ENCODE assay signal across 1 cellular context in the genomic region with DNA sequence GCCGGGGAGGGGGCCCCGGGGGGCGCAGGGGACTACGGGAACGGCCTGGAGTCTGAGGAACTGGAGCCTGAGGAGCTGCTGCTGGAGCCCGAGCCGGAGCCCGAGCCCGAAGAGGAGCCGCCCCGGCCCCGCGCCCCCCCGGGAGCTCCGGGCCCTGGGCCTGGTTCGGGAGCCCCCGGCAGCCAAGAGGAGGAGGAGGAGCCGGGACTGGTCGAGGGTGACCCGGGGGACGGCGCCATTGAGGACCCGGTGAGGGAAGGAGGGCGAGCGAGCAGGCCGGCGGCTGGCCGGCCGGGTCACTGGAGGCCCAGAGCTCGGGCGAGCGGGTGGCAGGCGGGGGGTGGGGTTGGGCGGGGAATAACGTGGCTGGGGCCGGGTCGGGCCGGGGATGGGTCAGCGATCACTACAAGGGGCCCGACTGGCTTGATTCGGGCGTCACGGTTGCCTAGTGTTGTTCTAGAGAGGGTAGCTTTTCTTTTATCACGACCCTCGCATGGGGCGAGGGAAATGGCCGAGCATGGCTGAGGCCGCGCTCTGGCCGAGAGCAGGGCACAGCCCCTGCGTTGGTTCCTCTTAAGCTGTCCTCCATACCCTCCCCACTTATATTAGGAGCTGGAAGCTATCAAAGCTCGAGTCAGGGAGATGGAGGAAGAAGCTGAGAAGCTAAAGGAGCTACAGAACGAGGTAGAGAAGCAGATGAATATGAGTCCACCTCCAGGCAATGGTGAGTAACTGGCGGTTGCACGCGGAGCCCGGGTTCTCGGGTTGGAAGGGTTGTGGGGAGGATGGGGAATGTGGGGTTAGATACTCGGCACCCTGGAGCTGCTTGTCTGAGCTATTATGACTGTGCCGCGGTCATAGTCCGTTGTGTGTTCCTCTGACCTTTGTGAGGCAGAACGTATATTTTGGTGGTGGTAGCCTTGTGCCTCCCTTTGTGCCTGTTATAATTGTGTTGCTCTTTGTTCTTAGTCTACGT.
TF ChIP-seq lines count a peak whose summit lies in the region.

No MANE protein-coding gene starts in this region.

TF ChIP-seq in HepG2, 621 proteins besides CTCF, POLR2A, EP300 and RAD21 (continued from another document and continues in another):
- TF ChIP-seq, protein P1, sequence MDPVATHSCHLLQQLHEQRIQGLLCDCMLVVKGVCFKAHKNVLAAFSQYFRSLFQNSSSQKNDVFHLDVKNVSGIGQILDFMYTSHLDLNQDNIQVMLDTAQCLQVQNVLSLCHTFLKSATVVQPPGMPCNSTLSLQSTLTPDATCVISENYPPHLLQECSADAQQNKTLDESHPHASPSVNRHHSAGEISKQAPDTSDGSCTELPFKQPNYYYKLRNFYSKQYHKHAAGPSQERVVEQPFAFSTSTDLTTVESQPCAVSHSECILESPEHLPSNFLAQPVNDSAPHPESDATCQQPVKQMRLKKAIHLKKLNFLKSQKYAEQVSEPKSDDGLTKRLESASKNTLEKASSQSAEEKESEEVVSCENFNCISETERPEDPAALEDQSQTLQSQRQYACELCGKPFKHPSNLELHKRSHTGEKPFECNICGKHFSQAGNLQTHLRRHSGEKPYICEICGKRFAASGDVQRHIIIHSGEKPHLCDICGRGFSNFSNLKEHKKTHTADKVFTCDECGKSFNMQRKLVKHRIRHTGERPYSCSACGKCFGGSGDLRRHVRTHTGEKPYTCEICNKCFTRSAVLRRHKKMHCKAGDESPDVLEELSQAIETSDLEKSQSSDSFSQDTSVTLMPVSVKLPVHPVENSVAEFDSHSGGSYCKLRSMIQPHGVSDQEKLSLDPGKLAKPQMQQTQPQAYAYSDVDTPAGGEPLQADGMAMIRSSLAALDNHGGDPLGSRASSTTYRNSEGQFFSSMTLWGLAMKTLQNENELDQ (CRISPR knock-in tag; IDR thresholded peaks at IDR 0.05; ENCODE audit: borderline replicate concordance): peak; percentile 17; the same call in 1 of the 2 replicates
- TF ChIP-seq FOXO1 (CRISPR knock-in tag; IDR thresholded peaks at IDR 0.05): no peak
- TF ChIP-seq ZNF792 (CRISPR knock-in tag; IDR thresholded peaks at IDR 0.05): peak; percentile 48; the same call in 1 of the 2 replicates
- TF ChIP-seq PHB2 (IDR thresholded peaks at IDR 0.05; ENCODE audit: partially characterized antibody): no peak
- 0 out of 2 replicates have a peak, but pooled peaks have one; percentile 71 for TF ChIP-seq ZNF30 (CRISPR knock-in tag; IDR thresholded peaks at IDR 0.05)
- peak; percentile 84; the same call in 1 of the 2 replicates for TF ChIP-seq ZNF354B (CRISPR knock-in tag; IDR thresholded peaks at IDR 0.05)
- TF ChIP-seq CEBPB (IDR thresholded peaks at IDR 0.05; ENCODE audit: borderline replicate concordance, low read depth, low read length): no peak
- no peak for TF ChIP-seq ZZZ3 (CRISPR knock-in tag; IDR thresholded peaks at IDR 0.05; ENCODE audit: borderline replicate concordance)
- TF ChIP-seq ZNF251 (CRISPR knock-in tag; IDR thresholded peaks at IDR 0.05): no peak
- TF ChIP-seq ZNF382 (CRISPR knock-in tag; IDR thresholded peaks at IDR 0.05; ENCODE audit: borderline replicate concordance): no peak
- TF ChIP-seq, protein P2, sequence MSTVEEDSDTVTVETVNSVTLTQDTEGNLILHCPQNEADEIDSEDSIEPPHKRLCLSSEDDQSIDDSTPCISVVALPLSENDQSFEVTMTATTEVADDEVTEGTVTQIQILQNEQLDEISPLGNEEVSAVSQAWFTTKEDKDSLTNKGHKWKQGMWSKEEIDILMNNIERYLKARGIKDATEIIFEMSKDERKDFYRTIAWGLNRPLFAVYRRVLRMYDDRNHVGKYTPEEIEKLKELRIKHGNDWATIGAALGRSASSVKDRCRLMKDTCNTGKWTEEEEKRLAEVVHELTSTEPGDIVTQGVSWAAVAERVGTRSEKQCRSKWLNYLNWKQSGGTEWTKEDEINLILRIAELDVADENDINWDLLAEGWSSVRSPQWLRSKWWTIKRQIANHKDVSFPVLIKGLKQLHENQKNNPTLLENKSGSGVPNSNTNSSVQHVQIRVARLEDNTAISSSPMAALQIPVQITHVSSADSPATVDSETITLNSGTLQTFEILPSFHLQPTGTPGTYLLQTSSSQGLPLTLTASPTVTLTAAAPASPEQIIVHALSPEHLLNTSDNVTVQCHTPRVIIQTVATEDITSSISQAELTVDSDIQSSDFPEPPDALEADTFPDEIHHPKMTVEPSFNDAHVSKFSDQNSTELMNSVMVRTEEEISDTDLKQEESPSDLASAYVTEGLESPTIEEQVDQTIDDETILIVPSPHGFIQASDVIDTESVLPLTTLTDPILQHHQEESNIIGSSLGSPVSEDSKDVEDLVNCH (CRISPR knock-in tag; IDR thresholded peaks at IDR 0.05): no peak
- TF ChIP-seq, protein P3, sequence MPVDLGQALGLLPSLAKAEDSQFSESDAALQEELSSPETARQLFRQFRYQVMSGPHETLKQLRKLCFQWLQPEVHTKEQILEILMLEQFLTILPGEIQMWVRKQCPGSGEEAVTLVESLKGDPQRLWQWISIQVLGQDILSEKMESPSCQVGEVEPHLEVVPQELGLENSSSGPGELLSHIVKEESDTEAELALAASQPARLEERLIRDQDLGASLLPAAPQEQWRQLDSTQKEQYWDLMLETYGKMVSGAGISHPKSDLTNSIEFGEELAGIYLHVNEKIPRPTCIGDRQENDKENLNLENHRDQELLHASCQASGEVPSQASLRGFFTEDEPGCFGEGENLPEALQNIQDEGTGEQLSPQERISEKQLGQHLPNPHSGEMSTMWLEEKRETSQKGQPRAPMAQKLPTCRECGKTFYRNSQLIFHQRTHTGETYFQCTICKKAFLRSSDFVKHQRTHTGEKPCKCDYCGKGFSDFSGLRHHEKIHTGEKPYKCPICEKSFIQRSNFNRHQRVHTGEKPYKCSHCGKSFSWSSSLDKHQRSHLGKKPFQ (CRISPR knock-in tag; IDR thresholded peaks at IDR 0.05; ENCODE audit: insufficient replicate concordance): peak; percentile 84
- TF ChIP-seq IKZF1 (IDR thresholded peaks at IDR 0.05): no peak
- TF ChIP-seq, protein P4, sequence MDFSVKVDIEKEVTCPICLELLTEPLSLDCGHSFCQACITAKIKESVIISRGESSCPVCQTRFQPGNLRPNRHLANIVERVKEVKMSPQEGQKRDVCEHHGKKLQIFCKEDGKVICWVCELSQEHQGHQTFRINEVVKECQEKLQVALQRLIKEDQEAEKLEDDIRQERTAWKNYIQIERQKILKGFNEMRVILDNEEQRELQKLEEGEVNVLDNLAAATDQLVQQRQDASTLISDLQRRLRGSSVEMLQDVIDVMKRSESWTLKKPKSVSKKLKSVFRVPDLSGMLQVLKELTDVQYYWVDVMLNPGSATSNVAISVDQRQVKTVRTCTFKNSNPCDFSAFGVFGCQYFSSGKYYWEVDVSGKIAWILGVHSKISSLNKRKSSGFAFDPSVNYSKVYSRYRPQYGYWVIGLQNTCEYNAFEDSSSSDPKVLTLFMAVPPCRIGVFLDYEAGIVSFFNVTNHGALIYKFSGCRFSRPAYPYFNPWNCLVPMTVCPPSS (IDR thresholded peaks at IDR 0.05): no peak
- no peak for TF ChIP-seq ZBTB34 (CRISPR knock-in tag; IDR thresholded peaks at IDR 0.05)
- TF ChIP-seq ZNF839 (CRISPR knock-in tag; IDR thresholded peaks at IDR 0.05; ENCODE audit: borderline replicate concordance): no peak; the same call in 1 of the 2 replicates
- peak; percentile 65; the same call in 1 of the 2 replicates for TF ChIP-seq KMT2A (CRISPR knock-in tag; IDR thresholded peaks at IDR 0.05)
- TF ChIP-seq, protein P5, sequence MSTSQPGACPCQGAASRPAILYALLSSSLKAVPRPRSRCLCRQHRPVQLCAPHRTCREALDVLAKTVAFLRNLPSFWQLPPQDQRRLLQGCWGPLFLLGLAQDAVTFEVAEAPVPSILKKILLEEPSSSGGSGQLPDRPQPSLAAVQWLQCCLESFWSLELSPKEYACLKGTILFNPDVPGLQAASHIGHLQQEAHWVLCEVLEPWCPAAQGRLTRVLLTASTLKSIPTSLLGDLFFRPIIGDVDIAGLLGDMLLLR (CRISPR knock-in tag; IDR thresholded peaks at IDR 0.05): no peak
- no peak for TF ChIP-seq MXD1 (CRISPR knock-in tag; IDR thresholded peaks at IDR 0.05)
- TF ChIP-seq SOX13 (IDR thresholded peaks at IDR 0.05): no peak; the same call in 1 of the 2 replicates
- peak; percentile 68 to 94; a peak in 3 of 4 replicates for TF ChIP-seq SOX13 (CRISPR knock-in tag; conservative IDR thresholded peaks at IDR 0.05 in 1 of 2, IDR thresholded peaks at IDR 0.05 in 1 of 2)
- no peak for TF ChIP-seq SRSF4 (IDR thresholded peaks at IDR 0.05; ENCODE audit: low read depth, low read length, poor library complexity, severe bottlenecking)
- TF ChIP-seq HMGXB4 (CRISPR knock-in tag; IDR thresholded peaks at IDR 0.05; ENCODE audit: borderline replicate concordance in 1 of 2, low read depth in 1 of 2): peak; percentile 55 to 66; a peak in 3 of 4 replicates
- TF ChIP-seq FOXM1 (CRISPR knock-in tag; IDR thresholded peaks at IDR 0.05): no peak
- TF ChIP-seq, protein P6, sequence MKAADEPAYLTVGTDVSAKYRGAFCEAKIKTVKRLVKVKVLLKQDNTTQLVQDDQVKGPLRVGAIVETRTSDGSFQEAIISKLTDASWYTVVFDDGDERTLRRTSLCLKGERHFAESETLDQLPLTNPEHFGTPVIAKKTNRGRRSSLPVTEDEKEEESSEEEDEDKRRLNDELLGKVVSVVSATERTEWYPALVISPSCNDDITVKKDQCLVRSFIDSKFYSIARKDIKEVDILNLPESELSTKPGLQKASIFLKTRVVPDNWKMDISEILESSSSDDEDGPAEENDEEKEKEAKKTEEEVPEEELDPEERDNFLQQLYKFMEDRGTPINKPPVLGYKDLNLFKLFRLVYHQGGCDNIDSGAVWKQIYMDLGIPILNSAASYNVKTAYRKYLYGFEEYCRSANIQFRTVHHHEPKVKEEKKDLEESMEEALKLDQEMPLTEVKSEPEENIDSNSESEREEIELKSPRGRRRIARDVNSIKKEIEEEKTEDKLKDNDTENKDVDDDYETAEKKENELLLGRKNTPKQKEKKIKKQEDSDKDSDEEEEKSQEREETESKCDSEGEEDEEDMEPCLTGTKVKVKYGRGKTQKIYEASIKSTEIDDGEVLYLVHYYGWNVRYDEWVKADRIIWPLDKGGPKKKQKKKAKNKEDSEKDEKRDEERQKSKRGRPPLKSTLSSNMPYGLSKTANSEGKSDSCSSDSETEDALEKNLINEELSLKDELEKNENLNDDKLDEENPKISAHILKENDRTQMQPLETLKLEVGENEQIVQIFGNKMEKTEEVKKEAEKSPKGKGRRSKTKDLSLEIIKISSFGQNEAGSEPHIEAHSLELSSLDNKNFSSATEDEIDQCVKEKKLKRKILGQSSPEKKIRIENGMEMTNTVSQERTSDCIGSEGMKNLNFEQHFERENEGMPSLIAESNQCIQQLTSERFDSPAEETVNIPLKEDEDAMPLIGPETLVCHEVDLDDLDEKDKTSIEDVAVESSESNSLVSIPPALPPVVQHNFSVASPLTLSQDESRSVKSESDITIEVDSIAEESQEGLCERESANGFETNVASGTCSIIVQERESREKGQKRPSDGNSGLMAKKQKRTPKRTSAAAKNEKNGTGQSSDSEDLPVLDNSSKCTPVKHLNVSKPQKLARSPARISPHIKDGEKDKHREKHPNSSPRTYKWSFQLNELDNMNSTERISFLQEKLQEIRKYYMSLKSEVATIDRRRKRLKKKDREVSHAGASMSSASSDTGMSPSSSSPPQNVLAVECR (CRISPR knock-in tag; IDR thresholded peaks at IDR 0.05; ENCODE audit: borderline replicate concordance): peak; percentile 72
- peak; percentile 95 for TF ChIP-seq HNRNPK (IDR thresholded peaks at IDR 0.05; ENCODE audit: low read depth, low read length, poor library complexity, severe bottlenecking)
- no peak; the same call in 1 of the 2 replicates for TF ChIP-seq ZNF569 (CRISPR knock-in tag; IDR thresholded peaks at IDR 0.05; ENCODE audit: borderline replicate concordance)
- peak; percentile 82 for TF ChIP-seq ZFX (CRISPR knock-in tag; IDR thresholded peaks at IDR 0.05; ENCODE audit: low read depth)
- no peak for TF ChIP-seq HMG20A (CRISPR knock-in tag; IDR thresholded peaks at IDR 0.05; ENCODE audit: borderline replicate concordance)
- TF ChIP-seq, protein P7, sequence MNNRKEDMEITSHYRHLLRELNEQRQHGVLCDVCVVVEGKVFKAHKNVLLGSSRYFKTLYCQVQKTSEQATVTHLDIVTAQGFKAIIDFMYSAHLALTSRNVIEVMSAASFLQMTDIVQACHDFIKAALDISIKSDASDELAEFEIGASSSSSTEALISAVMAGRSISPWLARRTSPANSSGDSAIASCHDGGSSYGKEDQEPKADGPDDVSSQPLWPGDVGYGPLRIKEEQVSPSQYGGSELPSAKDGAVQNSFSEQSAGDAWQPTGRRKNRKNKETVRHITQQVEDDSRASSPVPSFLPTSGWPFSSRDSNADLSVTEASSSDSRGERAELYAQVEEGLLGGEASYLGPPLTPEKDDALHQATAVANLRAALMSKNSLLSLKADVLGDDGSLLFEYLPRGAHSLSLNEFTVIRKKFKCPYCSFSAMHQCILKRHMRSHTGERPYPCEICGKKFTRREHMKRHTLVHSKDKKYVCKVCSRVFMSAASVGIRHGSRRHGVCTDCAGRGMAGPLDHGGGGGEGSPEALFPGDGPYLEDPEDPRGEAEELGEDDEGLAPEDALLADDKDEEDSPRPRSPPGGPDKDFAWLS (CRISPR knock-in tag; IDR thresholded peaks at IDR 0.05; ENCODE audit: borderline replicate concordance): no peak
